In genomic region chr15:42582569-42583235, GRCh38 we compare ENCODE assay signal across 2 cellular contexts.
TF ChIP-seq lines count a peak whose summit lies in the region.

No MANE protein-coding gene starts in this region.

TF ChIP-seq in H1, 55 proteins besides CTCF, POLR2A, EP300 and RAD21:
- TF ChIP-seq MAX (IDR thresholded peaks at IDR 0.05), result no peak
- no peak for TF ChIP-seq SIN3A (conservative IDR thresholded peaks at IDR 0.05 in 1 of 2, IDR thresholded peaks at IDR 0.05 in 1 of 2; ENCODE audit: low read depth in 1 of 2, low read length in 2 of 2)
- TF ChIP-seq HDAC6 (IDR thresholded peaks at IDR 0.05; ENCODE audit: low read depth, low read length), result no peak
- TF ChIP-seq TBP (IDR thresholded peaks at IDR 0.05; ENCODE audit: low read depth, low read length), result no peak
- no peak for TF ChIP-seq YY1 (IDR thresholded peaks at IDR 0.05; ENCODE audit: low read depth, low read length)
- no peak for TF ChIP-seq ASH2L (IDR thresholded peaks at IDR 0.05; ENCODE audit: low read length)
- no peak for TF ChIP-seq TAF7 (optimal IDR thresholded peaks at IDR 0.05; ENCODE audit: borderline replicate concordance, low read depth, low read length)
- TF ChIP-seq CHD7 (IDR thresholded peaks at IDR 0.05; ENCODE audit: insufficient replicate concordance, low read length), result no peak
- TF ChIP-seq E2F6 (IDR thresholded peaks at IDR 0.05), result no peak
- TF ChIP-seq SAP30 (IDR thresholded peaks at IDR 0.05; ENCODE audit: insufficient read depth, insufficient replicate concordance, low read length), result no peak

TF ChIP-seq in neural cell, 6 proteins besides CTCF, POLR2A, EP300 and RAD21:
- no peak for TF ChIP-seq MXI1 (conservative IDR thresholded peaks at IDR 0.05; ENCODE audit: poor library complexity, severe bottlenecking)
- no peak for TF ChIP-seq POLR2AphosphoS5 (IDR thresholded peaks at IDR 0.05)
- TF ChIP-seq SMC3 (conservative IDR thresholded peaks at IDR 0.05; ENCODE audit: poor library complexity), result no peak
- no peak for TF ChIP-seq REST (IDR thresholded peaks at IDR 0.05; ENCODE audit: borderline replicate concordance)
- no peak for TF ChIP-seq TAF1 (IDR thresholded peaks at IDR 0.05; ENCODE audit: low read depth)
- TF ChIP-seq EZH2 (IDR thresholded peaks at IDR 0.05; ENCODE audit: borderline replicate concordance, insufficient read depth, low read length, poor library complexity, severe bottlenecking), result no peak
TF ChIP-seq in neural cell: peak in this region for 0.
